In genomic region chr22:37275134-37275533, GRCh38 we compare ENCODE assay signal across 19 cellular contexts. TPM values are rescaled to one million over a fixed set of nuclear protein-coding genes. Genes with fewer than 3 reads are reported as not detected.
DNase-seq lines count a peak whose midpoint lies in the region; ATAC-seq and TF ChIP-seq lines count a peak whose summit lies in the region.
"Had no signal": no experiment of that assay in that cellular context is flagged by ENCODE, and none has a peak within 500 bp of the region (broad histone marks: within the 10 kb centered on the region; RNA-seq: fewer than 3 reads in every experiment).

No MANE protein-coding gene starts in this region.

- H3K27ac Mint-ChIP-seq in stimulated activated naive CD8-positive, alpha-beta T cell treated with anti-CD3 and anti-CD28 coated beads, Interleukin-15, Interleukin-2, amounts not matched to agents 100 ng/mL and 50 ng/mL, for 24 hours, result peak overlapping the region; percentile 14
- H3K27ac Mint-ChIP-seq in activated CD4-positive, alpha-beta memory T cell treated with anti-CD3 and anti-CD28 coated beads for 36 hours, result peak overlapping the region; percentile 9
- peak overlapping the region; percentile 20 for H3K27ac Mint-ChIP-seq in memory B cell
- H3K27ac Mint-ChIP-seq: nephron progenitor cell had no signal

- CTCF ChIA-PET in activated CD4-positive, alpha-beta memory T cell treated with anti-CD3 and anti-CD28 coated beads for 36 hours (lab: Charles Lee), result interaction anchor here (0.7 to 1.4 kb wide), 6 partner anchors 15 to 153 kb away, joined by 3 to 6 read pairs (median 3); no protein-coding TSS in a partner anchor
- CTCF ChIA-PET in A673 (lab: Charles Lee), result no interaction called here

- BruUV-seq in A673 (replicated peaks; lab: Mats Ljungman, UMichigan), result no TSS peak

- H3K4me3 ChIP-seq in A673 (ENCODE audit: low read depth, low read length, poor library complexity, severe bottlenecking) (no peak overlapping the region), psoas muscle (no peak overlapping the region), sigmoid colon (no peak overlapping the region)
- H3K4me3 ChIP-seq: prostate gland, suprapubic skin had no signal

- H3K36me3 Mint-ChIP-seq in stimulated activated naive CD8-positive, alpha-beta T cell treated with anti-CD3 and anti-CD28 coated beads, Interleukin-15, Interleukin-2, amounts not matched to agents 100 ng/mL and 50 ng/mL, for 24 hours (ENCODE audit: low read depth), result no peaks in the 10 kb centered on the region
- no peaks in the 10 kb centered on the region for H3K36me3 Mint-ChIP-seq in activated CD4-positive, alpha-beta memory T cell treated with anti-CD3 and anti-CD28 coated beads for 36 hours
- H3K36me3 Mint-ChIP-seq in memory B cell, result no peaks in the 10 kb centered on the region

- intact Hi-C loops in activated CD4-positive, alpha-beta memory T cell treated with anti-CD3 and anti-CD28 coated beads for 36 hours (cut with micrococcal nuclease), result no loop called here
- intact Hi-C loops in A673 (cut with micrococcal nuclease; ENCODE audit: unreplicated experiment) (loop anchor here (10.0 kb wide), 1 partner anchor 150 kb away; the partner anchor contains the start of gene ELFN2), psoas muscle (cut with DNase I) (loop anchor here in 1 of 2 donors (2.0 kb wide), 1 partner anchor 28 kb away; no protein-coding TSS in a partner anchor), sigmoid colon (cut with DNase I) (no loop called here)

- 74 to 81% (median 78%) methylated on average over 11 of the region's 11 CpGs for WGBS in psoas muscle, 3 donors
- whole genome bisulfite sequencing in sigmoid colon, 2 donors, result 84 to 86% methylated on average over 11 of the region's 11 CpGs

- DNase-seq in stimulated activated naive CD8-positive, alpha-beta T cell treated with anti-CD3 and anti-CD28 coated beads, Interleukin-15, Interleukin-2, amounts not matched to agents 100 U/mL and 50 U/mL, for 24 hours, result no peak
- no peak for DNase-seq in activated CD4-positive, alpha-beta memory T cell treated with anti-CD3 and anti-CD28 coated beads for 36 hours
- DNase-seq in memory B cell (ENCODE audit: low spot score in 2 of 2), result no peak
- no peak for DNase-seq in A673 (ENCODE audit: low spot score)
- no peak for DNase-seq in psoas muscle
- no peak for DNase-seq in sigmoid colon
- DNase-seq: brain microvascular endothelial cell; dermis blood vessel endothelial cell; foreskin melanocyte; NCI-H1930; NCI-H510A; nephron progenitor cell; stimulated activated CD4-positive, alpha-beta T cell treated with anti-CD3 and anti-CD28 coated beads, Interleukin-4, amount 100 ng/mL, for 4 hours; SW 1271 had no signal

- H3K4me1 ChIP-seq in A673 (ENCODE audit: insufficient read depth, low read length, poor library complexity, severe bottlenecking) (no peaks in the 10 kb centered on the region), psoas muscle (no peaks in the 10 kb centered on the region), sigmoid colon (no peaks in the 10 kb centered on the region)
- H3K4me1 ChIP-seq: prostate gland, suprapubic skin had no signal

- H3K9me3 ChIP-seq in A673 (ENCODE audit: low read depth, low read length, poor library complexity, severe bottlenecking), result no peaks in the 10 kb centered on the region
- no peaks in the 10 kb centered on the region for H3K9me3 ChIP-seq in psoas muscle
- no peaks in the 10 kb centered on the region for H3K9me3 ChIP-seq in sigmoid colon
- H3K9me3 ChIP-seq: prostate gland, suprapubic skin had no signal

- TF ChIP-seq CTCF in A673 (conservative IDR thresholded peaks at IDR 0.05; ENCODE audit: low read depth, low read length), result no peak
- no peak for TF ChIP-seq CTCF in psoas muscle (IDR thresholded peaks at IDR 0.05)
- TF ChIP-seq CTCF in sigmoid colon (IDR thresholded peaks at IDR 0.05), result no peak

- peaks cover 67% of the 10 kb centered on the region for H3K4me1 Mint-ChIP-seq in stimulated activated naive CD8-positive, alpha-beta T cell treated with anti-CD3 and anti-CD28 coated beads, Interleukin-15, Interleukin-2, amounts not matched to agents 100 ng/mL and 50 ng/mL, for 24 hours (ENCODE audit: low read depth)
- H3K4me1 Mint-ChIP-seq in activated CD4-positive, alpha-beta memory T cell treated with anti-CD3 and anti-CD28 coated beads for 36 hours (ENCODE audit: low read depth), result peaks cover 54% of the 10 kb centered on the region
- peaks cover 40% of the 10 kb centered on the region for H3K4me1 Mint-ChIP-seq in memory B cell

- no peak for ATAC-seq in stimulated activated naive CD8-positive, alpha-beta T cell treated with anti-CD3 and anti-CD28 coated beads, Interleukin-15, Interleukin-2, amounts not matched to agents 100 U/mL and 50 U/mL, for 24 hours
- no peak for ATAC-seq in memory B cell (ENCODE audit: low read depth)
- ATAC-seq in psoas muscle, result no peak

- no peaks in the 10 kb centered on the region for H3K36me3 ChIP-seq in A673 (ENCODE audit: insufficient read depth, low read length, poor library complexity, severe bottlenecking)
- no peaks in the 10 kb centered on the region for H3K36me3 ChIP-seq in psoas muscle (ENCODE audit: insufficient read depth in 1 of 2, low read depth in 1 of 2)
- no peaks in the 10 kb centered on the region for H3K36me3 ChIP-seq in sigmoid colon
- H3K36me3 ChIP-seq: brain microvascular endothelial cell, prostate gland, suprapubic skin had no signal

- POLR2A ChIA-PET in activated CD4-positive, alpha-beta memory T cell treated with anti-CD3 and anti-CD28 coated beads for 36 hours (lab: Charles Lee), result interaction anchor here (1.2 to 1.6 kb wide), 3 partner anchors 29 to 45 kb away, joined by 3 to 4 read pairs (median 4); no protein-coding TSS in a partner anchor
- POLR2A ChIA-PET in A673 (lab: Charles Lee; ENCODE audit: low non-redundant PET), result no interaction called here

- TF ChIP-seq POLR2A in sigmoid colon (IDR thresholded peaks at IDR 0.05), result no peak

- no peak for TF ChIP-seq EP300 in sigmoid colon (IDR thresholded peaks at IDR 0.05)

- H3K4me3 Mint-ChIP-seq in stimulated activated naive CD8-positive, alpha-beta T cell treated with anti-CD3 and anti-CD28 coated beads, Interleukin-15, Interleukin-2, amounts not matched to agents 100 ng/mL and 50 ng/mL, for 24 hours, result no peak overlapping the region
- no peak overlapping the region for H3K4me3 Mint-ChIP-seq in activated CD4-positive, alpha-beta memory T cell treated with anti-CD3 and anti-CD28 coated beads for 36 hours
- H3K4me3 Mint-ChIP-seq in memory B cell, result peak overlapping the region; percentile 27
- H3K4me3 Mint-ChIP-seq: nephron progenitor cell had no signal

- no peaks in the 10 kb centered on the region for H3K27me3 Mint-ChIP-seq in stimulated activated naive CD8-positive, alpha-beta T cell treated with anti-CD3 and anti-CD28 coated beads, Interleukin-15, Interleukin-2, amounts not matched to agents 100 ng/mL and 50 ng/mL, for 24 hours
- peaks cover 2% of the 10 kb centered on the region for H3K27me3 Mint-ChIP-seq in activated CD4-positive, alpha-beta memory T cell treated with anti-CD3 and anti-CD28 coated beads for 36 hours
- no peaks in the 10 kb centered on the region for H3K27me3 Mint-ChIP-seq in memory B cell

- no peaks in the 10 kb centered on the region for H3K9me3 Mint-ChIP-seq in stimulated activated naive CD8-positive, alpha-beta T cell treated with anti-CD3 and anti-CD28 coated beads, Interleukin-15, Interleukin-2, amounts not matched to agents 100 ng/mL and 50 ng/mL, for 24 hours
- no peaks in the 10 kb centered on the region for H3K9me3 Mint-ChIP-seq in activated CD4-positive, alpha-beta memory T cell treated with anti-CD3 and anti-CD28 coated beads for 36 hours
- peaks cover 2% of the 10 kb centered on the region for H3K9me3 Mint-ChIP-seq in memory B cell
- H3K9me3 Mint-ChIP-seq: nephron progenitor cell had no signal

- H3K27me3 ChIP-seq in A673 (replicated peaks; ENCODE audit: insufficient read depth, low read depth, low read length, poor library complexity) (peaks cover 3% of the 10 kb centered on the region), psoas muscle (ENCODE audit: insufficient read depth in 3 of 3, low read length in 2 of 3) (peaks cover 0 to 27% (median 12%) of the 10 kb centered on the region in 3 donors), sigmoid colon (peaks cover 0 to 53% (median 7%) of the 10 kb centered on the region in 3 donors)
- H3K27me3 ChIP-seq: brain microvascular endothelial cell had no signal

- no peak overlapping the region for H3K27ac ChIP-seq in A673 (ENCODE audit: low read depth, low read length, poor library complexity, severe bottlenecking)
- H3K27ac ChIP-seq in psoas muscle, result no peak overlapping the region
- H3K27ac ChIP-seq in sigmoid colon, result no peak overlapping the region
- H3K27ac ChIP-seq: brain microvascular endothelial cell, prostate gland, suprapubic skin had no signal

RNA-seq across cellular contexts. Expression of gene CYTH4, which starts 7.2 kb away (rescaled TPM):
- total RNA-seq in activated CD4-positive, alpha-beta memory T cell treated with anti-CD3 and anti-CD28 coated beads for 36 hours, result 10 to 100 TPM; 58.7 to 60.5 TPM
- total RNA-seq in A673 (2021), result not detected in 2 replicates
- 1 to 10 TPM; 3.0 to 8.5 (median 3.8) TPM for total RNA-seq in psoas muscle
- under 1 TPM; 0.63 to 0.83 (median 0.76) TPM for polyA plus RNA-seq in psoas muscle
- 10 to 100 TPM in 1 of 4 donors, 1 to 10 TPM in 3; 6.1 to 22.0 (median 8.0) TPM for total RNA-seq in sigmoid colon
- polyA plus RNA-seq in sigmoid colon, result 10 to 100 TPM in 1 of 3 donors, 1 to 10 TPM in 2; 4.2 to 18.8 (median 5.1) TPM
- total RNA-seq: epithelial cell of proximal tubule, kidney epithelial cell had no signal

RNA-seq across cellular contexts. Expression of gene RAC2, which starts 31.1 kb away (rescaled TPM):
- total RNA-seq in activated CD4-positive, alpha-beta memory T cell treated with anti-CD3 and anti-CD28 coated beads for 36 hours, result 100 to 1,000 TPM; 714 to 727 TPM
- total RNA-seq in A673 (2021) (4.0 and 5.8 TPM in 2 replicates), psoas muscle (1 to 10 TPM; 2.3 to 5.0 (median 3.0) TPM), sigmoid colon (1 to 10 TPM; 3.0 to 8.0 (median 5.0) TPM)
- polyA plus RNA-seq in psoas muscle (1 to 10 TPM in 2 of 3 donors, under 1 TPM in 1; 0.90 to 1.8 (median 1.5) TPM), sigmoid colon (100 to 1,000 TPM in 1 of 3 donors, 10 to 100 TPM in 2; 14.8 to 138 (median 17.4) TPM)

Comparison
In these comparisons a context has a peak if more than half of its experiments do, and no peak if none do; other contexts are left out.
1. RNA of gene RAC2, which starts 31.1 kb away (total RNA-seq): 714 to 727 TPM in activated CD4-positive, alpha-beta memory T cell treated with anti-CD3 and anti-CD28 coated beads for 36 hours; 3.0 to 8.0 TPM in sigmoid colon, 4.0 to 5.8 TPM in A673 and 2.3 to 5.0 TPM in psoas muscle; every median in the first group is over 10 times any median in the second.
2. Peak in every context shown above with its lines, with median percentiles within 50 percentile points of each other: H3K27ac Mint-ChIP-seq.